11 cellular contexts compared by ENCODE assay signal in the genomic region with DNA sequence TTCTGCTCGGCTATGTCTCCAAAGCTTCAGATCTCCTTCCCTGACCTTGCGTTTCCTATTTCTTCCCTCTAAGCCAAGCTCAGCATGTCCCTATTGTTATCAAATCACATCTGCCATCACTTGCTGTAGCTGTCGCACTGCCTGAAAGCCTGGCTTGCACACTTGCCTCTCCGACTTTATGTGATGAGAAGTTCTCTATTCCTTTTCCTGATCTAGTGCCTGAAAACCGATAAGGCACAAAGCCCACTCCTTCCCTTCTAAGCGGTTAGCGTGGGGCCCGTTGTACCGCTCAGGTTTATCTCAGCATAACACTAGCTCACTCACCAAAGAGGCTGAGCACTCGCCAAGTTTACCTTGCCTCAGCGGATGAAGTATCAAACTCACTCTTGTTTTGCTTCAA. TPM values are rescaled to one million over a fixed set of nuclear protein-coding genes. Genes with fewer than 3 reads are reported as not detected.
DNase-seq lines count a peak whose midpoint lies in the region; ATAC-seq and TF ChIP-seq lines count a peak whose summit lies in the region.
"Had no signal": no experiment of that assay in that cellular context is flagged by ENCODE, and none has a peak within 500 bp of the region (broad histone marks: within the 10 kb centered on the region; RNA-seq: fewer than 3 reads in every experiment).

No MANE protein-coding gene starts in this region.

- no peaks in the 10 kb centered on the region for H3K36me3 ChIP-seq in esophagus squamous epithelium

- CTCF ChIA-PET in activated CD4-positive, alpha-beta T cell treated with anti-CD3 and anti-CD28 coated beads for 36 hours (lab: Charles Lee): interaction anchor here (0.6 to 1.0 kb wide), 3 partner anchors 17 to 758 kb away, joined by 3 to 4 read pairs (median 4); no protein-coding TSS in a partner anchor

- peak; percentile 6 for DNase-seq in activated CD4-positive, alpha-beta T cell treated with anti-CD3 and anti-CD28 coated beads for 36 hours
- DNase-seq in activated CD4-positive, alpha-beta T cell treated with anti-CD3 and anti-CD28 coated beads for 48 hours: no peak
- DNase-seq in esophagus squamous epithelium (lab: John Stamatoyannopoulos, UW) (no peak), NOMO-1 treated with DMSO at 0.1 percent for 48 hours (lab: John Stamatoyannopoulos, UW; ENCODE audit: unreplicated experiment) (no peak), NCI-H1930 (lab: John Stamatoyannopoulos, UW) (no peak)
- no peak for DNase-seq in stimulated activated naive B cell treated with anti-CD40 and anti-IgM and Interleukin-4, amounts not matched to agents 10 μg/mL and 1 μg/mL and 100 μg/mL, for 72 hours

- peak overlapping the region in 3 of 4 donors; percentile 73 to 83 (median 75) for H3K27ac ChIP-seq in esophagus squamous epithelium

- H3K36me3 Mint-ChIP-seq in activated CD4-positive, alpha-beta T cell treated with anti-CD3 and anti-CD28 coated beads for 36 hours (ENCODE audit: low read depth): no peaks in the 10 kb centered on the region
- H3K36me3 Mint-ChIP-seq in stimulated activated naive B cell treated with anti-CD40 and anti-IgM and Interleukin-4, amounts not matched to agents 10 μg/mL and 1 μg/mL and 100 μg/mL, for 72 hours: no peaks in the 10 kb centered on the region
- H3K36me3 Mint-ChIP-seq: CD4-positive, CD25-positive, alpha-beta regulatory T cell had no signal

- TF ChIP-seq CTCF in esophagus squamous epithelium (IDR thresholded peaks at IDR 0.05): no peak

- POLR2A ChIA-PET in activated CD4-positive, alpha-beta T cell treated with anti-CD3 and anti-CD28 coated beads for 36 hours (lab: Charles Lee): no interaction called here

- peak overlapping the region; percentile 53 to 73 (median 59) for H3K4me3 ChIP-seq in esophagus squamous epithelium

- H3K4me3 Mint-ChIP-seq in activated CD4-positive, alpha-beta T cell treated with anti-CD3 and anti-CD28 coated beads for 36 hours: peak overlapping the region; percentile 45
- H3K4me3 Mint-ChIP-seq in stimulated activated naive B cell treated with anti-CD40 and anti-IgM and Interleukin-4, amounts not matched to agents 10 μg/mL and 1 μg/mL and 100 μg/mL, for 72 hours: peak overlapping the region; percentile 76 to 84
- H3K4me3 Mint-ChIP-seq: dendritic cell treated with granulocyte-macrophage colony-stimulating factor and Interleukin-4, amounts not matched to agents 40 ng/mL and 50 ng/mL, for 4 days had no signal

- TF ChIP-seq POLR2A in esophagus squamous epithelium (IDR thresholded peaks at IDR 0.05): no peak

- peaks cover 0 to 44% (median 5%) of the 10 kb centered on the region in 3 donors for H3K4me1 ChIP-seq in esophagus squamous epithelium

- H3K27me3 Mint-ChIP-seq in activated CD4-positive, alpha-beta T cell treated with anti-CD3 and anti-CD28 coated beads for 36 hours: peaks cover 58% of the 10 kb centered on the region
- peaks cover 52 to 72% of the 10 kb centered on the region in 2 donors for H3K27me3 Mint-ChIP-seq in stimulated activated naive B cell treated with anti-CD40 and anti-IgM and Interleukin-4, amounts not matched to agents 10 μg/mL and 1 μg/mL and 100 μg/mL, for 72 hours

- no peaks in the 10 kb centered on the region for H3K9me3 Mint-ChIP-seq in activated CD4-positive, alpha-beta T cell treated with anti-CD3 and anti-CD28 coated beads for 36 hours (ENCODE audit: low read depth)
- peaks cover 0 to 3% of the 10 kb centered on the region in 2 donors for H3K9me3 Mint-ChIP-seq in stimulated activated naive B cell treated with anti-CD40 and anti-IgM and Interleukin-4, amounts not matched to agents 10 μg/mL and 1 μg/mL and 100 μg/mL, for 72 hours
- H3K9me3 Mint-ChIP-seq: dendritic cell treated with granulocyte-macrophage colony-stimulating factor and Interleukin-4, amounts not matched to agents 40 ng/mL and 50 ng/mL, for 4 days had no signal

- no peak for ATAC-seq in activated CD4-positive, alpha-beta T cell treated with anti-CD3 and anti-CD28 coated beads for 36 hours
- ATAC-seq in SK-N-SH treated with all-trans-retinoic acid at 6 μM for 48 hours: peak; percentile 31; the same call in 2 of the 3 replicates
- peak in 1 of 2 donors; percentile 33 for ATAC-seq in stimulated activated naive B cell treated with anti-CD40 and anti-IgM and Interleukin-4, amounts not matched to agents 10 μg/mL and 1 μg/mL and 100 μg/mL, for 72 hours (replicated peaks)
- no peak for ATAC-seq in GM21619 (IDR thresholded peaks at IDR 0.05; ENCODE audit: unreplicated experiment)

- intact Hi-C loops in activated CD4-positive, alpha-beta T cell treated with anti-CD3 and anti-CD28 coated beads for 36 hours (cut with DNase I, micrococcal nuclease): loop anchor here in 1 of 2 experiments (5.0 kb wide), 1 partner anchor 288 kb away; a partner anchor contains a TSS
- intact Hi-C loops in esophagus squamous epithelium (cut with DNase I): no loop called here

- no peaks in the 10 kb centered on the region for H3K9me3 ChIP-seq in esophagus squamous epithelium

- peaks cover 13% of the 10 kb centered on the region for H3K4me1 Mint-ChIP-seq in activated CD4-positive, alpha-beta T cell treated with anti-CD3 and anti-CD28 coated beads for 36 hours
- H3K4me1 Mint-ChIP-seq in stimulated activated naive B cell treated with anti-CD40 and anti-IgM and Interleukin-4, amounts not matched to agents 10 μg/mL and 1 μg/mL and 100 μg/mL, for 72 hours: peaks cover 12 to 18% of the 10 kb centered on the region in 2 donors

- H3K27me3 ChIP-seq in esophagus squamous epithelium: peaks cover 0 to 46% (median 2%) of the 10 kb centered on the region in 4 donors

- H3K27ac Mint-ChIP-seq in activated CD4-positive, alpha-beta T cell treated with anti-CD3 and anti-CD28 coated beads for 36 hours: no peak overlapping the region
- H3K27ac Mint-ChIP-seq in stimulated activated naive B cell treated with anti-CD40 and anti-IgM and Interleukin-4, amounts not matched to agents 10 μg/mL and 1 μg/mL and 100 μg/mL, for 72 hours: no peak overlapping the region
- H3K27ac Mint-ChIP-seq: dendritic cell treated with granulocyte-macrophage colony-stimulating factor and Interleukin-4, amounts not matched to agents 40 ng/mL and 50 ng/mL, for 4 days had no signal

- WGBS in esophagus squamous epithelium, 2 donors: 0 to 5% methylated on average over 11 of the region's 11 CpGs

TF ChIP-seq in SK-N-SH treated with all-trans-retinoic acid at 6 μM for 48 hours, 23 proteins besides CTCF, POLR2A, EP300 and RAD21:
- TF ChIP-seq ZFP30 (CRISPR knock-in tag; IDR thresholded peaks at IDR 0.05) (no peak), TCF4 (CRISPR knock-in tag; IDR thresholded peaks at IDR 0.05; ENCODE audit: borderline replicate concordance) (no peak), CSDC2 (CRISPR knock-in tag; IDR thresholded peaks at IDR 0.05) (no peak)

RNA-seq across cellular contexts. Expression of a gene that starts 0.8 kb away (rescaled TPM):
- total RNA-seq in activated CD4-positive, alpha-beta T cell treated with anti-CD3 and anti-CD28 coated beads for 36 hours: under 1 TPM in 1 of 2 experiments, not detected in 1; 0.30 TPM
- 100 to 1,000 TPM; 110 to 137 (median 116) TPM for total RNA-seq in esophagus squamous epithelium
- total RNA-seq: CD4-positive, CD25-positive, alpha-beta regulatory T cell; osteoblast had no signal

RNA-seq across cellular contexts. Expression of a gene that starts 43.2 kb away (rescaled TPM):
- total RNA-seq in activated CD4-positive, alpha-beta T cell treated with anti-CD3 and anti-CD28 coated beads for 36 hours: not detected
- total RNA-seq in esophagus squamous epithelium: 1 to 10 TPM in 1 of 4 donors, not detected in 3; 1.5 TPM
- total RNA-seq: CD4-positive, CD25-positive, alpha-beta regulatory T cell; osteoblast had no signal

Comparison
In these comparisons a context has a peak if more than half of its experiments do, and no peak if none do; other contexts are left out.
1. RNA of a gene that starts 0.8 kb away (total RNA-seq): 110 to 137 TPM in esophagus squamous epithelium; 0.30 TPM in activated CD4-positive, alpha-beta T cell treated with anti-CD3 and anti-CD28 coated beads for 36 hours; every median in the first group is over 10 times any median in the second.